ENCODE assay signal across 8 cellular contexts in genomic region chr5:43627028-43627427, GRCh38. TPM values are rescaled to one million over a fixed set of nuclear protein-coding genes. Genes with fewer than 3 reads are reported as not detected.
DNase-seq lines count a peak whose midpoint lies in the region; ATAC-seq, FAIRE-seq and TF ChIP-seq lines count a peak whose summit lies in the region.

No MANE protein-coding gene starts in this region.

- intact Hi-C loops in lower lobe of right lung (cut with DNase I) (no loop called here), prostate gland (cut with DNase I) (no loop called here)

- H3K27ac ChIP-seq in brain microvascular endothelial cell = no peak overlapping the region
- no peak overlapping the region for H3K27ac ChIP-seq in lower lobe of right lung
- no peak overlapping the region for H3K27ac ChIP-seq in prostate gland

- TF ChIP-seq CTCF in GM12865 (IDR thresholded peaks at IDR 0.05; ENCODE audit: insufficient read depth, low read depth, low read length, missing control alignments) (no peak), brain microvascular endothelial cell (IDR thresholded peaks at IDR 0.05; ENCODE audit: low read depth, low read length, missing control alignments) (peak; percentile 91), lower lobe of right lung (IDR thresholded peaks at IDR 0.05) (peak; percentile 40), prostate gland (IDR thresholded peaks at IDR 0.05) (no peak)

- H3K9me3 ChIP-seq in lower lobe of right lung (no peaks in the 10 kb centered on the region), prostate gland (no peaks in the 10 kb centered on the region)

- 76% methylated on average over 2 of the region's 2 CpGs for WGBS in prostate gland

- H3K4me3 ChIP-seq in GM12865 (ENCODE audit: low read depth, low read length) = no peak overlapping the region
- no peak overlapping the region for H3K4me3 ChIP-seq in brain microvascular endothelial cell (ENCODE audit: low read depth, low read length)
- H3K4me3 ChIP-seq in lower lobe of right lung = no peak overlapping the region
- H3K4me3 ChIP-seq in prostate gland = no peak overlapping the region

- FAIRE-seq in A204.1 (lab: Jason Lieb, UNC) = peak; percentile 54

- no peak for TF ChIP-seq POLR2A in prostate gland (IDR thresholded peaks at IDR 0.05)

- H3K36me3 ChIP-seq in brain microvascular endothelial cell (replicated peaks) (peaks cover 3% of the 10 kb centered on the region), lower lobe of right lung (peaks cover 26% of the 10 kb centered on the region), prostate gland (no peaks in the 10 kb centered on the region)

- in situ Hi-C loops in brain microvascular endothelial cell (cut with HindIII; ENCODE audit: low pct_ligation_motif_present, low sequenced_read_pairs) = no loop called here

- no peaks in the 10 kb centered on the region for H3K27me3 ChIP-seq in brain microvascular endothelial cell (replicated peaks)
- no peaks in the 10 kb centered on the region for H3K27me3 ChIP-seq in lower lobe of right lung (ENCODE audit: low read depth)
- H3K27me3 ChIP-seq in prostate gland (replicated peaks; ENCODE audit: insufficient read depth) = no peaks in the 10 kb centered on the region

- DNase-seq in GM12865 (ENCODE audit: low read depth) = peak; percentile 18
- DNase-seq in NCI-H226 = peak; percentile 52
- DNase-seq in brain microvascular endothelial cell = peak; percentile 62
- no peak for DNase-seq in lower lobe of right lung
- DNase-seq in activated CD4-positive, CD25-positive, alpha-beta regulatory T cell (lab: John Stamatoyannopoulos, UW) = no peak
- DNase-seq in prostate gland (ENCODE audit: low spot score) = no peak

- ATAC-seq in lower lobe of right lung (peak; percentile 62 to 69), GM21423 (IDR thresholded peaks at IDR 0.05; ENCODE audit: unreplicated experiment) (no peak)

- H3K4me1 ChIP-seq in lower lobe of right lung (peaks cover 4% of the 10 kb centered on the region), prostate gland (replicated peaks) (no peaks in the 10 kb centered on the region)

RNA-seq across cellular contexts. Expression of gene NNT, which starts 24.0 kb away (rescaled TPM):
- 70.9 TPM for total RNA-seq in lower lobe of right lung
- total RNA-seq in prostate gland = 10 to 100 TPM; 30.6 to 31.4 TPM

Comparison
In these comparisons a context has a peak if more than half of its experiments do, and no peak if none do; other contexts are left out.
1. DNase-seq: peak in GM12865 (single experiment), NCI-H226 (single experiment) and brain microvascular endothelial cell (single experiment); none in lower lobe of right lung (single experiment), activated CD4-positive, CD25-positive, alpha-beta regulatory T cell (0 of 4) and prostate gland (single experiment).
2. CTCF ChIP-seq: peak in brain microvascular endothelial cell (single experiment) and lower lobe of right lung (single experiment); none in GM12865 (single experiment) and prostate gland (0 of 4).